Comparison of ENCODE assay signal across 20 cellular contexts in the genomic region with DNA sequence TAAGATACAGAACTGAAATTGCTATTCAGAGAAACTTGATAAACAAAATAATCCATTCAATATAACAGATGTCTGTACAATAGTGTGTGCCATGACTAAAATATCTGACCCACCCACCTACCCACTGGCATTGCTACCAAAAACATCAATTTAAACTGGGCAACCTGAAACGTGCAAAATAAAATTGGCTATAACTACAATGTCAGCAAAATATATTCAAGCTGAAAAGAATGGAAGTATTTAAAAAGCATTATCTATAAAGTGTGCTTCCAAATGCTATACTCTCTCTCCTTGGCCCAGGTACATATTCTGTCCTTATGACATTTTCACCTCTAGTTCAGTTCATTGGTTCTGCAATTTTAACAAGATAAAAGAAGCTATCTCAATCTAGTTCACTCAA.
DNase-seq lines count a peak whose midpoint lies in the region; ATAC-seq, FAIRE-seq and TF ChIP-seq lines count a peak whose summit lies in the region.
"Had no signal": no experiment of that assay in that cellular context is flagged by ENCODE, and none has a peak within 500 bp of the region (broad histone marks: within the 10 kb centered on the region; RNA-seq: fewer than 3 reads in every experiment).

No MANE protein-coding gene starts in this region.

- POLR2A ChIA-PET in A549 (lab: Yijun Ruan, JAX), result no interaction called here
- POLR2A ChIA-PET in K562 (lab: Yijun Ruan, JAX), result interaction anchor here (0.6 to 1.7 kb wide), 2 partner anchors 12 to 23 kb away, joined by 3 to 4 read pairs; no protein-coding TSS in a partner anchor
- POLR2A ChIA-PET in activated CD8-positive, alpha-beta T cell treated with anti-CD3 and anti-CD28 coated beads for 36 hours (lab: Charles Lee), result no interaction called here

- H3K4me1 Mint-ChIP-seq in activated CD8-positive, alpha-beta T cell treated with anti-CD3 and anti-CD28 coated beads for 36 hours (ENCODE audit: low read depth), result no peaks in the 10 kb centered on the region
- H3K4me1 Mint-ChIP-seq: B cell had no signal

- H3F3A ChIP-seq in DOHH2 (ENCODE audit: control insufficient read depth, insufficient read depth) (peaks cover 12% of the 10 kb centered on the region; the same call in 1 of the 2 replicates), MM.1S (ENCODE audit: insufficient read depth, low read length) (0 out of 2 replicates have a peak, but pooled peaks cover 6% of the 10 kb centered on the region)

- intact Hi-C loops in K562 (cut with micrococcal nuclease) (no loop called here), head of caudate nucleus (cut with DNase I) (no loop called here)
- intact Hi-C loops in activated CD8-positive, alpha-beta T cell treated with anti-CD3 and anti-CD28 coated beads for 36 hours (cut with micrococcal nuclease), result no loop called here

- H3K4me2 ChIP-seq in A549 (no peak overlapping the region), DOHH2 (ENCODE audit: low read length) (peak overlapping the region; percentile 55), MM.1S (ENCODE audit: low read depth, low read length) (peak overlapping the region; percentile 36), K562 (ENCODE audit: insufficient read depth, low read length) (no peak overlapping the region)

- ATAC-seq in A549 (no peak), K562 (no peak), GM21737 (IDR thresholded peaks at IDR 0.05; ENCODE audit: unreplicated experiment) (no peak)
- no peak for ATAC-seq in activated CD8-positive, alpha-beta T cell treated with anti-CD3 and anti-CD28 coated beads for 36 hours
- ATAC-seq: HCT116 had no signal

- H3K27ac Mint-ChIP-seq in activated CD8-positive, alpha-beta T cell treated with anti-CD3 and anti-CD28 coated beads for 36 hours, result no peak overlapping the region
- H3K27ac Mint-ChIP-seq: B cell; CD4-positive, alpha-beta T cell; HFFc6 had no signal

- no peaks in the 10 kb centered on the region for H3K9me3 ChIP-seq in A549
- peaks cover 5% of the 10 kb centered on the region; the same call in 1 of the 2 replicates for H3K9me3 ChIP-seq in DOHH2 (ENCODE audit: control insufficient read depth, insufficient read depth, low read length)
- H3K9me3 ChIP-seq in MM.1S (replicated peaks; ENCODE audit: insufficient read depth, low read length), result no peaks in the 10 kb centered on the region
- H3K9me3 ChIP-seq in K562 (replicated peaks; ENCODE audit: control insufficient read depth, insufficient read depth, low read depth, low read length), result no peaks in the 10 kb centered on the region
- H3K9me3 ChIP-seq: Caco-2 had no signal

- no peaks in the 10 kb centered on the region for H3K9me1 ChIP-seq in K562 (ENCODE audit: control insufficient read depth, insufficient read depth, low read length)

- H3K36me3 Mint-ChIP-seq in activated CD8-positive, alpha-beta T cell treated with anti-CD3 and anti-CD28 coated beads for 36 hours (ENCODE audit: low read depth), result no peaks in the 10 kb centered on the region

- no peak overlapping the region for H3K4me3 Mint-ChIP-seq in activated CD8-positive, alpha-beta T cell treated with anti-CD3 and anti-CD28 coated beads for 36 hours
- H3K4me3 Mint-ChIP-seq: B cell; CD4-positive, alpha-beta T cell; HFFc6 had no signal

- no peaks in the 10 kb centered on the region for H3K27me3 ChIP-seq in DOHH2 (ENCODE audit: control insufficient read depth, low read length)
- H3K27me3 ChIP-seq in MM.1S (replicated peaks; ENCODE audit: insufficient read depth, low read length), result no peaks in the 10 kb centered on the region
- H3K27me3 ChIP-seq in K562 (ENCODE audit: control insufficient read depth in 2 of 2, insufficient read depth in 2 of 2, low read length in 2 of 2), result no peaks in the 10 kb centered on the region

- H3K9me2 ChIP-seq in DOHH2 (replicated peaks; ENCODE audit: control insufficient read depth, low read length) (no peaks in the 10 kb centered on the region), MM.1S (replicated peaks; ENCODE audit: insufficient read depth, low read length) (no peaks in the 10 kb centered on the region)

- CTCF ChIA-PET in A549 (lab: Yijun Ruan, JAX) (no interaction called here), K562 (lab: Yijun Ruan, JAX; ENCODE audit: low intra/inter-chr PET ratio) (no interaction called here)
- CTCF ChIA-PET in activated CD8-positive, alpha-beta T cell treated with anti-CD3 and anti-CD28 coated beads for 36 hours (lab: Charles Lee), result no interaction called here

- H3K4me1 ChIP-seq in A549, result no peaks in the 10 kb centered on the region
- peaks cover 65% of the 10 kb centered on the region for H3K4me1 ChIP-seq in DOHH2 (ENCODE audit: control insufficient read depth, low read length)
- H3K4me1 ChIP-seq in MM.1S (ENCODE audit: low read length), result peaks cover 23% of the 10 kb centered on the region
- H3K4me1 ChIP-seq in K562 (replicated peaks in 1 of 2; ENCODE audit: control insufficient read depth in 2 of 2, insufficient read depth in 2 of 2, low read length in 2 of 2), result no peaks in the 10 kb centered on the region

- no peaks in the 10 kb centered on the region for H3K27me3 Mint-ChIP-seq in activated CD8-positive, alpha-beta T cell treated with anti-CD3 and anti-CD28 coated beads for 36 hours
- H3K27me3 Mint-ChIP-seq: B cell; CD4-positive, alpha-beta T cell had no signal

- BruUV-seq in K562 (replicated peaks; lab: Mats Ljungman, UMichigan), result no TSS peak

- in situ Hi-C loops in K562 (cut with MboI), result no loop called here

- DNase-seq in A549 (ENCODE audit: low read depth in 1 of 2, low spot score in 1 of 2) (no peak), MM.1S (peak; percentile 42), K562 (ENCODE audit: extremely low read depth in 1 of 4, low spot score in 3 of 4) (no peak), head of caudate nucleus (no peak)
- no peak for DNase-seq in activated CD8-positive, alpha-beta T cell treated with anti-CD3 and anti-CD28 coated beads for 36 hours
- DNase-seq: 8988T; Caco-2; CD4-positive, alpha-beta T cell; GDM1; GOT3; H7; HFFc6 had no signal

- no peak overlapping the region for H2AFZ ChIP-seq in MM.1S (ENCODE audit: low read length)
- no peak overlapping the region for H2AFZ ChIP-seq in K562 (ENCODE audit: low read depth, low read length)

- H3K9ac ChIP-seq in MM.1S (ENCODE audit: low read length) (no peak overlapping the region), K562 (ENCODE audit: insufficient read depth in 1 of 2, low read depth in 2 of 2, low read length in 2 of 2) (no peak overlapping the region)

- H4K20me1 ChIP-seq in DOHH2 (ENCODE audit: control insufficient read depth, insufficient read depth, low read depth, low read length), result no peaks in the 10 kb centered on the region
- no peaks in the 10 kb centered on the region for H4K20me1 ChIP-seq in MM.1S (ENCODE audit: insufficient read depth, low read length)
- H4K20me1 ChIP-seq in K562 (replicated peaks; ENCODE audit: control insufficient read depth, insufficient read depth, low read length), result no peaks in the 10 kb centered on the region

- FAIRE-seq in A549 (lab: Jason Lieb, UNC) (no peak), K562 (lab: Jason Lieb, UNC) (no peak)
- FAIRE-seq: D721Med, GM12892, GM18507 had no signal

- TF ChIP-seq POLR2A in A549 (IDR thresholded peaks at IDR 0.05; ENCODE audit: low read length) (no peak), K562 (conservative IDR thresholded peaks at IDR 0.05) (no peak)

- no peaks in the 10 kb centered on the region for H3K36me3 ChIP-seq in DOHH2 (ENCODE audit: control insufficient read depth, low read length)
- H3K36me3 ChIP-seq in MM.1S (replicated peaks; ENCODE audit: insufficient read depth, low read length), result no peaks in the 10 kb centered on the region
- H3K36me3 ChIP-seq in K562 (ENCODE audit: control insufficient read depth, insufficient read depth, low read length), result no peaks in the 10 kb centered on the region

- H3K4me3 ChIP-seq in A549, result no peak overlapping the region
- H3K4me3 ChIP-seq in DOHH2 (ENCODE audit: low read length), result peak overlapping the region; percentile 53
- 0 out of 2 replicates have a peak overlapping the region, but pooled peaks have one; percentile 3 for H3K4me3 ChIP-seq in MM.1S (ENCODE audit: low read length)
- no peak overlapping the region for H3K4me3 ChIP-seq in K562

- 0% methylated on average over 1 of the region's 1 CpG for WGBS in A549 (ENCODE audit: missing lambda C conversion rate)
- 4% methylated on average over 1 of the region's 1 CpG for WGBS in K562 (ENCODE audit: insufficient coverage, low coverage, missing lambda C conversion rate)

- TF ChIP-seq CTCF in A549 (IDR thresholded peaks at IDR 0.05), result no peak
- no peak for TF ChIP-seq CTCF in DOHH2 (IDR thresholded peaks at IDR 0.05; ENCODE audit: low read depth, low read length, poor library complexity, severe bottlenecking)
- TF ChIP-seq CTCF in MM.1S (IDR thresholded peaks at IDR 0.05; ENCODE audit: low read length), result no peak
- TF ChIP-seq CTCF in K562 (IDR thresholded peaks at IDR 0.05 in 2 of 3, conservative IDR thresholded peaks at IDR 0.05 in 1 of 3; ENCODE audit: insufficient read depth in 2 of 3, low read depth in 1 of 3, low read length in 3 of 3), result no peak
- TF ChIP-seq CTCF in activated CD8-positive, alpha-beta T cell treated with anti-CD3 and anti-CD28 coated beads for 36 hours (IDR thresholded peaks at IDR 0.05), result no peak

- no peak for TF ChIP-seq RAD21 in A549 (conservative IDR thresholded peaks at IDR 0.05 in 1 of 2, IDR thresholded peaks at IDR 0.05 in 1 of 2)
- no peak for TF ChIP-seq RAD21 in K562 (CRISPR knock-in tag; conservative IDR thresholded peaks at IDR 0.05 in 1 of 2, IDR thresholded peaks at IDR 0.05 in 1 of 2)

- H3K9me3 Mint-ChIP-seq in activated CD8-positive, alpha-beta T cell treated with anti-CD3 and anti-CD28 coated beads for 36 hours, result no peaks in the 10 kb centered on the region
- H3K9me3 Mint-ChIP-seq: CD4-positive, alpha-beta T cell had no signal

- H3K27ac ChIP-seq in A549, result no peak overlapping the region
- peak overlapping the region; percentile 85 for H3K27ac ChIP-seq in DOHH2 (ENCODE audit: low read depth, low read length)
- H3K27ac ChIP-seq in MM.1S (ENCODE audit: low read length), result peak overlapping the region; percentile 10; the same call in 1 of the 2 replicates
- H3K27ac ChIP-seq in K562 (ENCODE audit: extremely low read depth, low read depth, low read length), result no peak overlapping the region
- H3K27ac ChIP-seq: C4-2B had no signal

- H3K79me2 ChIP-seq in DOHH2 (ENCODE audit: control insufficient read depth, low read length), result peaks cover 10% of the 10 kb centered on the region
- no peaks in the 10 kb centered on the region for H3K79me2 ChIP-seq in MM.1S (ENCODE audit: low read length)
- no peaks in the 10 kb centered on the region for H3K79me2 ChIP-seq in K562 (ENCODE audit: control insufficient read depth, insufficient read depth, low read length)

- no peak for TF ChIP-seq EP300 in A549 (IDR thresholded peaks at IDR 0.05)
- TF ChIP-seq EP300 in K562 (IDR thresholded peaks at IDR 0.05; ENCODE audit: low read length), result no peak

TF ChIP-seq in A549, 52 proteins besides CTCF, POLR2A, EP300 and RAD21:
- TF ChIP-seq MAFK (IDR thresholded peaks at IDR 0.05; ENCODE audit: partially characterized antibody), result peak; percentile 52
- TF ChIP-seq FOXS1 (CRISPR knock-in tag; IDR thresholded peaks at IDR 0.05), result no peak

TF ChIP-seq in K562, 482 proteins besides CTCF, POLR2A, EP300 and RAD21 (continues in another document):
- TF ChIP-seq ZNF316 (IDR thresholded peaks at IDR 0.05), result peak; percentile 76

Comparison
In these comparisons a context has a peak if more than half of its experiments do, and no peak if none do; other contexts are left out.
1. H3K27ac ChIP-seq: peak in DOHH2 (single experiment) and MM.1S (single experiment); none in A549 (0 of 2) and K562 (single experiment).
2. H3K4me2 ChIP-seq: peak in DOHH2 (single experiment) and MM.1S (single experiment); none in A549 (single experiment) and K562 (single experiment).
3. H3K4me3 ChIP-seq: peak in DOHH2 (single experiment) and MM.1S (single experiment); none in A549 (single experiment) and K562 (single experiment).